In the genomic region with DNA sequence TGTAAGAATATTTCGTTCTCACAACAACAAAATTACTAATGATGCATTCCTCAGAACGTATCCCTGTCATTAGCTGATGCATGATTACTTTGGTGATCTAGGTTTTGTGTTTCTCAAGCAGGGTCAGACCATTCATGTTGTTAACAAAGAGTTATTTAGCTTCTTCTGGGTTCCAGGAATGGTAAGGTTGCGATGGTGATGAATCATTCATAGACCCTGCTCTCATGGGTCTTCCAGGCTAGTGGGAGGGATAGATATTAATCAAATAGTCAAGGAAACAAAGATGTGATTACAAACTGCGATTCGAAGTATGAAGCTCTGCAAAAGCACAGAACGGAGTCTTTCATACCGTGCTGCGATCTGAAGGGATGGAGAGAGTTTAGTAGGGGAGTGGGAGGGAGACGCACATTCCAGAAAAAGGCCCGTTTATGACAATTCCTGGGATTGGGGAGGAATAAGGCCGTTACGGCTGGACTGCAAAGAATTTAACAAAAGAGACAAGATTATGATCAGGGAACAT, we compare ENCODE assay signal across 26 cellular contexts. TPM values are rescaled to one million over a fixed set of nuclear protein-coding genes. Genes with fewer than 3 reads are reported as not detected.
"Had no signal": no experiment of that assay in that cellular context is flagged by ENCODE, and none has a peak within 500 bp of the region (broad histone marks: within the 10 kb centered on the region; RNA-seq: fewer than 3 reads in every experiment).

No MANE protein-coding gene starts in this region.

- H3K79me2 ChIP-seq: parathyroid adenoma had no signal

- H3K4me3 ChIP-seq: lung, mucosa of descending colon, neural progenitor cell, right atrium auricular region, stomach, thyroid gland had no signal

- H3K27ac ChIP-seq: neural progenitor cell, parathyroid adenoma, right atrium auricular region, stomach, thyroid gland had no signal

- H3K4me3 Mint-ChIP-seq: immature natural killer cell; memory B cell; naive B cell; natural killer cell treated with Interleukin-12 subunit alpha and Interleukin-12 subunit beta and Interleukin-15 and Interleukin-18, amount 100 ng/mL, for 72 hours; neural progenitor cell; stimulated activated effector memory CD8-positive, alpha-beta T cell treated with anti-CD3 and anti-CD28 coated beads, Interleukin-12 subunit alpha, Interleukin-12 subunit beta, amount 100 ng/mL, for 72 hours; type B pancreatic cell had no signal

- H3K27me3 Mint-ChIP-seq: progenitor cell of endocrine pancreas had no signal

- H3K36me3 ChIP-seq: neural progenitor cell, right atrium auricular region, stomach, thyroid gland had no signal

- H3K9me3 Mint-ChIP-seq: memory B cell; naive B cell; natural killer cell treated with Interleukin-12 subunit alpha and Interleukin-12 subunit beta and Interleukin-15 and Interleukin-18, amount 100 ng/mL, for 72 hours; stimulated activated effector memory CD8-positive, alpha-beta T cell treated with anti-CD3 and anti-CD28 coated beads, Interleukin-12 subunit alpha, Interleukin-12 subunit beta, amount 100 ng/mL, for 72 hours; type B pancreatic cell had no signal

- H3K27ac Mint-ChIP-seq: immature natural killer cell; memory B cell; naive B cell; natural killer cell treated with Interleukin-12 subunit alpha and Interleukin-12 subunit beta and Interleukin-15 and Interleukin-18, amount 100 ng/mL, for 72 hours; neural progenitor cell; progenitor cell of endocrine pancreas; stimulated activated effector memory CD8-positive, alpha-beta T cell treated with anti-CD3 and anti-CD28 coated beads, Interleukin-12 subunit alpha, Interleukin-12 subunit beta, amount 100 ng/mL, for 72 hours; type B pancreatic cell had no signal

- H3K36me3 Mint-ChIP-seq: immature natural killer cell; memory B cell; naive B cell; natural killer cell treated with Interleukin-12 subunit alpha and Interleukin-12 subunit beta and Interleukin-15 and Interleukin-18, amount 100 ng/mL, for 72 hours; neural progenitor cell; stimulated activated effector memory CD8-positive, alpha-beta T cell treated with anti-CD3 and anti-CD28 coated beads, Interleukin-12 subunit alpha, Interleukin-12 subunit beta, amount 100 ng/mL, for 72 hours; type B pancreatic cell had no signal

- ATAC-seq: left colon; left ventricle myocardium superior; mucosa of descending colon; natural killer cell treated with Interleukin-12 subunit alpha and Interleukin-12 subunit beta and Interleukin-15 and Interleukin-18, amount 100 ng/mL, for 72 hours; sciatic nerve; stimulated activated effector memory CD8-positive, alpha-beta T cell treated with anti-CD3 and anti-CD28 coated beads, Interleukin-12 subunit alpha, Interleukin-12 subunit beta, amount 100 ng/mL, for 72 hours had no signal

- FAIRE-seq: frontal cortex had no signal

- DNase-seq: cerebellar nuclear complex; cortex of kidney; hypothalamus; immature natural killer cell; islet precursor cell; kidney glomerular epithelial cell; left colon; left ventricle myocardium superior; mucosa of descending colon; naive B cell; stimulated activated CD4-positive, alpha-beta T cell treated with anti-CD3 and anti-CD28 coated beads, Interleukin-2, amount 100 ng/mL, for 24 hours; stimulated activated CD4-positive, alpha-beta T cell treated with anti-CD3 and anti-CD28 coated beads, Interleukin-4, amount 100 ng/mL, for 24 hours; stimulated activated naive CD4-positive, alpha-beta T cell treated with Interleukin-2 at 50 U/mL for 16 hours; stomach; thyroid gland had no signal

- H2AFZ ChIP-seq: neural progenitor cell, parathyroid adenoma had no signal

- H3K4me1 Mint-ChIP-seq: immature natural killer cell; memory B cell; naive B cell; neural progenitor cell; stimulated activated effector memory CD8-positive, alpha-beta T cell treated with anti-CD3 and anti-CD28 coated beads, Interleukin-12 subunit alpha, Interleukin-12 subunit beta, amount 100 ng/mL, for 72 hours had no signal

- H3K4me2 ChIP-seq: neural progenitor cell had no signal

- H3K27me3 ChIP-seq: neural progenitor cell, right atrium auricular region, stomach, thyroid gland had no signal

- H3K9ac ChIP-seq: neural progenitor cell, parathyroid adenoma had no signal

- H3K4me1 ChIP-seq: neural progenitor cell, right atrium auricular region, stomach, thyroid gland had no signal

- H3K9me3 ChIP-seq: mucosa of descending colon, right atrium auricular region, stomach, thyroid gland had no signal

RNA-seq across cellular contexts. Expression of gene CAVIN2, which starts 42.1 kb away (rescaled TPM):
- total RNA-seq: natural killer cell treated with Interleukin-12 subunit alpha and Interleukin-12 subunit beta and Interleukin-15 and Interleukin-18, amount 100 ng/mL, for 72 hours had no signal
